8 cellular contexts compared by ENCODE assay signal in the genomic region with DNA sequence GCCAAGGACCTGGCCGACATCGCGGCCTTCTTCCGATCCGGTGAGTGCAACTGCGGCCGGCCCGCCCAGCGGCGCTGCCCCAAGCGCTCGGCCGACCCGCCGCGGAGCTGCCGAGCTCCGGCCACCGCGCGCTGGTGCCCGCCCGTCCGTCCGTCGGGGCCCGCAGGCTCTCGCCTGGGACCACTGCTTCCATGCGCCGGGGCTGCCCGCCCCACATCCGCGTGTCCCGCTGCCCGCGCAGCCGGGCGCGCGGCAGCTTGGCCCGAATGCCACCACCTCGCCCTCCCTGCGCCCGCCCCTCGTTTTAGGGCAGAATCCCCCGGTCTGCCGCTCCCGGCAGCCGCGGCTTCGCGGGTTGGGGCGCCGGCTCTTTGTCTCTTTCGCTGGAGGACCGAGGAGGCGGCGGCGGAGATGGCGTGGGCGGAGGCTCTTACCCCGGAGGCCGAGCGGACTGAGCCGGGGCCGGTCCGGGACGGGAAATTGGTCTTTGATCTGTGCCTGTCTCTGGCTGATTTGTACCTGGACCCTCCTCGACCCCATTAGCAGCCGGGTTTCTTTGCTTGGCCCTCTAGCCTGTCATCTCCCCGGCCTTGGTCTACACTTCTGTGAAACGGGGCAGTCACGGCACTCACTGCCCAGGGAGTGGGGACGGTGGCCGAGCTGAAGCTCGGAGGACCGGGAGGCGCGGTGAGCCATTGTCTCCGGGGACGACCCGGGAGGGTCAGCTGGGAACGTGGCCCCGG. TPM values are rescaled to one million over a fixed set of nuclear protein-coding genes. Genes with fewer than 3 reads are reported as not detected.
DNase-seq lines count a peak whose midpoint lies in the region; ATAC-seq, FAIRE-seq and TF ChIP-seq lines count a peak whose summit lies in the region.

No MANE protein-coding gene starts in this region.

- peaks cover 55% of the 10 kb centered on the region for H3K27me3 Mint-ChIP-seq in activated T-helper 2 cell treated with anti-CD3 and anti-CD28 coated beads, Interferon-gamma antibody, Interleukin-2, Interleukin-4, amounts not matched to agents 10 μg/mL and 5 μg/mL and 100 μg/mL, durations not matched to agents 14 hours and 24 hours and 36 hours (ENCODE audit: low read depth)

- H3K4me3 Mint-ChIP-seq in activated T-helper 2 cell treated with anti-CD3 and anti-CD28 coated beads, Interferon-gamma antibody, Interleukin-2, Interleukin-4, amounts not matched to agents 10 μg/mL and 5 μg/mL and 100 μg/mL, durations not matched to agents 14 hours and 24 hours and 36 hours (ENCODE audit: low read depth), result peak overlapping the region; percentile 78

- H3K36me3 ChIP-seq in gastroesophageal sphincter (no peaks in the 10 kb centered on the region), pancreas (no peaks in the 10 kb centered on the region)

- no peak for TF ChIP-seq EP300 in gastroesophageal sphincter (IDR thresholded peaks at IDR 0.05)

- no peak for ATAC-seq in gastroesophageal sphincter
- peak; percentile 2 to 24 (median 12) for ATAC-seq in pancreas

- H3K27ac ChIP-seq in gastroesophageal sphincter (peak overlapping the region; percentile 60 to 98 (median 97)), pancreas (peak overlapping the region; percentile 70 to 91 (median 78))

- peaks cover 10% of the 10 kb centered on the region for H3K4me1 Mint-ChIP-seq in activated T-helper 2 cell treated with anti-CD3 and anti-CD28 coated beads, Interferon-gamma antibody, Interleukin-2, Interleukin-4, amounts not matched to agents 10 μg/mL and 5 μg/mL and 100 μg/mL, durations not matched to agents 14 hours and 24 hours and 36 hours (ENCODE audit: low read depth)

- H3K36me3 Mint-ChIP-seq in activated T-helper 2 cell treated with anti-CD3 and anti-CD28 coated beads, Interferon-gamma antibody, Interleukin-2, Interleukin-4, amounts not matched to agents 10 μg/mL and 5 μg/mL and 100 μg/mL, durations not matched to agents 14 hours and 24 hours and 36 hours (ENCODE audit: low read depth), result no peaks in the 10 kb centered on the region

- H3K27ac Mint-ChIP-seq in activated T-helper 2 cell treated with anti-CD3 and anti-CD28 coated beads, Interferon-gamma antibody, Interleukin-2, Interleukin-4, amounts not matched to agents 10 μg/mL and 5 μg/mL and 100 μg/mL, durations not matched to agents 14 hours and 24 hours and 36 hours, result no peak overlapping the region

- H3K9me3 ChIP-seq in gastroesophageal sphincter (no peaks in the 10 kb centered on the region), pancreas (no peaks in the 10 kb centered on the region)

- TF ChIP-seq POLR2A in GM12892 (IDR thresholded peaks at IDR 0.05; ENCODE audit: low read depth, low read length) (no peak; the same call in 1 of the 2 replicates), H54 (IDR thresholded peaks at IDR 0.05; ENCODE audit: low read depth, low read length) (peak; percentile 16), gastroesophageal sphincter (IDR thresholded peaks at IDR 0.05) (peak in 1 of 2 donors; percentile 18)

- peak; percentile 62 for FAIRE-seq in GM12892 (lab: Jason Lieb, UNC)
- FAIRE-seq in H54 (lab: Jason Lieb, UNC), result no peak
- no peak for FAIRE-seq in pancreas (lab: Jason Lieb, UNC)

- WGBS in gastroesophageal sphincter (ENCODE audit: low coverage in 1 of 2), 2 donors, result 0% methylated on average over 2 to 4 of the region's 84 CpGs
- 0% methylated on average over 63 to 84 of the region's 84 CpGs for WGBS in pancreas, 2 donors

- DNase-seq in GM12892 (ENCODE audit: insufficient read length) (peak; percentile 35), H54 (ENCODE audit: insufficient read length, low spot score) (no peak), M059J (ENCODE audit: low read depth) (peak; percentile 32), pancreas (peak; percentile 37 to 79 (median 52)), A172 (ENCODE audit: low spot score) (no peak), NCI-H2107 treated with DMSO at 0.1 percent for 48 hours (lab: John Stamatoyannopoulos, UW; ENCODE audit: unreplicated experiment) (no peak)
- DNase-seq in activated T-helper 2 cell treated with anti-CD3 and anti-CD28 coated beads, Interferon-gamma antibody, Interleukin-2, Interleukin-4, amounts not matched to agents 10 μg/mL and 5 μg/mL and 100 μg/mL, durations not matched to agents 14 hours and 24 hours and 36 hours (ENCODE audit: low spot score), result no peak

- intact Hi-C loops in activated T-helper 2 cell treated with anti-CD3 and anti-CD28 coated beads, Interferon-gamma antibody, Interleukin-2, Interleukin-4, amounts not matched to agents 10 μg/mL and 5 μg/mL and 100 μg/mL, durations not matched to agents 14 hours and 24 hours and 36 hours (cut with micrococcal nuclease), result loop anchor here (2.0 to 10.0 kb wide), 3 partner anchors 35 to 521 kb away; a partner anchor contains a TSS
- intact Hi-C loops in pancreas (cut with DNase I), result loop anchor here in 2 of 3 donors (10.0 kb wide), 1 partner anchor 121 kb away; no protein-coding TSS in a partner anchor

- peaks cover 3 to 50% (median 15%) of the 10 kb centered on the region in 3 donors for H3K4me1 ChIP-seq in gastroesophageal sphincter
- peaks cover 19 to 33% (median 22%) of the 10 kb centered on the region in 3 donors for H3K4me1 ChIP-seq in pancreas

- no peaks in the 10 kb centered on the region for H3K9me3 Mint-ChIP-seq in activated T-helper 2 cell treated with anti-CD3 and anti-CD28 coated beads, Interferon-gamma antibody, Interleukin-2, Interleukin-4, amounts not matched to agents 10 μg/mL and 5 μg/mL and 100 μg/mL, durations not matched to agents 14 hours and 24 hours and 36 hours

- TF ChIP-seq CTCF in gastroesophageal sphincter (IDR thresholded peaks at IDR 0.05), result no peak
- TF ChIP-seq CTCF in pancreas (IDR thresholded peaks at IDR 0.05), result no peak

- H3K4me3 ChIP-seq in gastroesophageal sphincter, result peak overlapping the region; percentile 46 to 94
- peak overlapping the region; percentile 47 to 86 (median 73) for H3K4me3 ChIP-seq in pancreas

- no peaks in the 10 kb centered on the region for H3K27me3 ChIP-seq in gastroesophageal sphincter
- H3K27me3 ChIP-seq in pancreas, result no peaks in the 10 kb centered on the region

RNA-seq across cellular contexts. Expression of a gene that starts 0.9 kb away (rescaled TPM):
- polyA plus RNA-seq in GM12892 (2012; ENCODE audit: missing spikeins), result 77.8 TPM
- total RNA-seq in M059J (2014; rRNA removed; shearing (Covaris generic)), result 55.8 and 116 TPM in 2 replicates
- total RNA-seq in activated T-helper 2 cell treated with anti-CD3 and anti-CD28 coated beads, Interferon-gamma antibody, Interleukin-2, Interleukin-4, amounts not matched to agents 10 μg/mL and 5 μg/mL and 100 μg/mL, durations not matched to agents 14 hours and 24 hours and 36 hours, result 28.7 and 30.1 TPM in 2 replicates
- total RNA-seq in gastroesophageal sphincter (100 to 1,000 TPM in 3 of 4 donors, 10 to 100 TPM in 1; 69.2 to 257 (median 172) TPM), pancreas (10 to 100 TPM; 27.3 to 82.5 (median 34.1) TPM)
- 10 to 100 TPM; 39.9 to 44.5 TPM for polyA plus RNA-seq in pancreas
- total RNA-seq in A172 (2014; rRNA removed; shearing (Covaris generic)), result 120 and 180 TPM in 2 replicates

Comparison
In these comparisons a context has a peak if more than half of its experiments do, and no peak if none do; other contexts are left out.
1. DNase-seq: peak in GM12892 (single experiment), M059J (single experiment) and pancreas (6 of 6); none in H54 (single experiment), activated T-helper 2 cell treated with anti-CD3 and anti-CD28 coated beads, Interferon-gamma antibody, Interleukin-2, Interleukin-4, amounts not matched to agents 10 μg/mL and 5 μg/mL and 100 μg/mL, durations not matched to agents 14 hours and 24 hours and 36 hours (single experiment), A172 (single experiment) and NCI-H2107 treated with DMSO at 0.1 percent for 48 hours (single experiment).